14 cellular contexts compared by ENCODE assay signal in the genomic region with DNA sequence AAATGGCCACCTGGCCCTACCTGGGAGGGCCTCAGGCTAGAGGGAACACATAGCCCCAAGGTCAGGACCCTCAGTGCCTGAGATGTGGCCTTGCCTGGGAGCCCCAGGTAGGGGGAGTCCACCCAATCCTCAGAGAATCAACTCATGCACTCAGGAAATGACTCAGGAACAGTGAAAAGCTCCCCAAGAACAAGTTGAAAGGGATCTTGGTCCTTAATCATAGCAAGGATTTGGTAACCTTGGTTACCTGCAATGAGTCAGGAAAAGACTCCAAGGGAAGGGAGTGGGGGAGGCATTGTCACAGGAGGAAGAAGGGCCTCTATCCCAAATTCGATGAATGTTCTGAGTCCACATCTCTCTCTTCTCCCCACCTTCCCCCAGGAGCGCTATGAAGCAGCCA. TPM values are rescaled to one million over a fixed set of nuclear protein-coding genes. Genes with fewer than 3 reads are reported as not detected.
DNase-seq lines count a peak whose midpoint lies in the region; TF ChIP-seq lines count a peak whose summit lies in the region.
"Had no signal": no experiment of that assay in that cellular context is flagged by ENCODE, and none has a peak within 500 bp of the region (broad histone marks: within the 10 kb centered on the region; RNA-seq: fewer than 3 reads in every experiment).

No MANE protein-coding gene starts in this region.

- no peak overlapping the region for H2AFZ ChIP-seq in osteoblast (ENCODE audit: low read length)

- H3K4me2 ChIP-seq in osteoblast (ENCODE audit: insufficient read depth, low read length), result peak overlapping the region; percentile 33

- H3K36me3 Mint-ChIP-seq in CD14-positive monocyte, result peaks cover 71 to 86% of the 10 kb centered on the region in 2 donors

- no peak for TF ChIP-seq CTCF in CD14-positive monocyte (IDR thresholded peaks at IDR 0.05)
- no peak for TF ChIP-seq CTCF in osteoblast (IDR thresholded peaks at IDR 0.05; ENCODE audit: extremely low read depth, low read depth, low read length)

- H3K9me3 ChIP-seq in osteoblast (ENCODE audit: low read depth, low read length), result no peaks in the 10 kb centered on the region
- H3K9me3 ChIP-seq: uterus had no signal

- H3K27ac ChIP-seq in cingulate gyrus (ENCODE audit: low read depth, low read length) (peak overlapping the region; percentile 42), osteoblast (ENCODE audit: low read depth, low read length) (peak overlapping the region; percentile 91)
- H3K27ac ChIP-seq: uterus had no signal

- no peaks in the 10 kb centered on the region for H3K9me3 Mint-ChIP-seq in CD14-positive monocyte
- H3K9me3 Mint-ChIP-seq: natural killer cell treated with Interleukin-12 subunit alpha and Interleukin-12 subunit beta and Interleukin-15 and Interleukin-18, amount 100 ng/mL, for 72 hours had no signal

- no peak for DNase-seq in CD14-positive monocyte (ENCODE audit: low spot score)
- DNase-seq in LHCN-M2 (ENCODE audit: low read depth), result peak; percentile 81
- DNase-seq in osteoblast (ENCODE audit: insufficient read length, low spot score, missing footprints), result peak; percentile 98
- no peak for DNase-seq in Ammon's horn (ENCODE audit: low spot score)
- no peak for DNase-seq in SK-N-DZ (ENCODE audit: low spot score)
- DNase-seq in NCI-H128 (lab: John Stamatoyannopoulos, UW; ENCODE audit: unreplicated experiment), result no peak
- DNase-seq in stimulated activated CD4-positive, alpha-beta T cell treated with anti-CD3 and anti-CD28 coated beads, Interleukin-12 subunit alpha, Interleukin-12 subunit beta, amount 100 ng/mL, for 4 hours, result no peak
- DNase-seq: activated CD8-positive, alpha-beta T cell treated with anti-CD3 and anti-CD28 coated beads, Interleukin-2, amount 10 ng/mL, durations not matched to agents 7 days and 5 days; DMS79 treated with DMSO at 0.1 percent for 48 hours; NCI-H1930; SHP77 treated with DMSO at 0.1 percent for 48 hours; uterus had no signal

- H4K20me1 ChIP-seq in osteoblast (ENCODE audit: insufficient read depth, low read length), result peaks cover 64% of the 10 kb centered on the region

- peak overlapping the region in 4 of 7 donors; percentile 32 to 69 (median 52) for H3K27ac Mint-ChIP-seq in CD14-positive monocyte

- no peak overlapping the region for H3K4me3 ChIP-seq in osteoblast (ENCODE audit: insufficient read depth, low read length)
- H3K4me3 ChIP-seq: uterus had no signal

- H3K4me3 Mint-ChIP-seq in CD14-positive monocyte, result no peak overlapping the region
- H3K4me3 Mint-ChIP-seq: activated CD8-positive, alpha-beta T cell treated with anti-CD3 and anti-CD28 coated beads, Interleukin-2, amount 10 ng/mL, durations not matched to agents 7 days and 5 days; natural killer cell treated with Interleukin-12 subunit alpha and Interleukin-12 subunit beta and Interleukin-15 and Interleukin-18, amount 100 ng/mL, for 72 hours had no signal

- H3K4me1 ChIP-seq in osteoblast (ENCODE audit: insufficient read depth, low read length), result peaks cover 13% of the 10 kb centered on the region

- peaks cover 6% of the 10 kb centered on the region for H3K4me1 Mint-ChIP-seq in CD14-positive monocyte

- intact Hi-C loops in CD14-positive monocyte (cut with micrococcal nuclease), result no loop called here

- H3K27me3 ChIP-seq in osteoblast (ENCODE audit: insufficient read depth, low read length), result no peaks in the 10 kb centered on the region
- H3K27me3 ChIP-seq: uterus had no signal

- peaks cover 0 to 5% (median 3%) of the 10 kb centered on the region in 3 donors for H3K27me3 Mint-ChIP-seq in CD14-positive monocyte (ENCODE audit: low read depth in 3 of 3)
- H3K27me3 Mint-ChIP-seq: natural killer cell treated with Interleukin-12 subunit alpha and Interleukin-12 subunit beta and Interleukin-15 and Interleukin-18, amount 100 ng/mL, for 72 hours had no signal

- peaks cover 90% of the 10 kb centered on the region for H3K79me2 ChIP-seq in osteoblast (ENCODE audit: insufficient read depth, low read length)

- H3K36me3 ChIP-seq in osteoblast (ENCODE audit: insufficient read depth, low read length), result peaks cover 66% of the 10 kb centered on the region
- H3K36me3 ChIP-seq: uterus had no signal

RNA-seq across cellular contexts. Expression of a gene that starts 17.0 kb away (rescaled TPM):
- 10 to 100 TPM; 12.3 to 13.6 TPM for polyA plus RNA-seq in CD14-positive monocyte
- total RNA-seq in LHCN-M2 (2014; rRNA removed), result 252 and 271 TPM in 2 replicates
- 146 TPM for polyA plus RNA-seq in LHCN-M2 (2012)
- total RNA-seq in osteoblast, result 106 and 132 TPM in 2 replicates
- polyA plus RNA-seq in SK-N-DZ (2014; cell fraction: cytosol; rRNA removed), result 68.3 and 73.9 TPM in 2 replicates
- 67.3 and 84.8 TPM in 2 replicates for polyA plus RNA-seq in SK-N-DZ (2014; cell fraction: nucleus; rRNA removed)

RNA-seq across cellular contexts. Expression of a gene that starts 23.7 kb away (rescaled TPM):
- polyA plus RNA-seq in CD14-positive monocyte, result 100 to 1,000 TPM; 125 to 136 TPM
- total RNA-seq in LHCN-M2 (2014; rRNA removed), result 129 and 134 TPM in 2 replicates
- 125 TPM for polyA plus RNA-seq in LHCN-M2 (2012)
- total RNA-seq in osteoblast, result 93.4 and 111 TPM in 2 replicates
- polyA plus RNA-seq in SK-N-DZ (2014; cell fraction: cytosol; rRNA removed), result 83.0 and 86.0 TPM in 2 replicates
- polyA plus RNA-seq in SK-N-DZ (2014; cell fraction: nucleus; rRNA removed), result 36.5 and 37.1 TPM in 2 replicates

RNA-seq across cellular contexts. Expression of a gene that starts 48.0 kb away (rescaled TPM):
- 1 to 10 TPM in 1 of 2 donors, under 1 TPM in 1; 0.90 to 1.6 TPM for polyA plus RNA-seq in CD14-positive monocyte
- total RNA-seq in LHCN-M2 (2014; rRNA removed) (0.11 and 0.26 TPM in 2 replicates), osteoblast (12.7 and 15.2 TPM in 2 replicates)
- 0.79 TPM for polyA plus RNA-seq in LHCN-M2 (2012)
- 0.23 and 0.29 TPM in 2 replicates for polyA plus RNA-seq in SK-N-DZ (2014; cell fraction: cytosol; rRNA removed)
- polyA plus RNA-seq in SK-N-DZ (2014; cell fraction: nucleus; rRNA removed), result 0.65 and 1.1 TPM in 2 replicates

RNA-seq across cellular contexts. Expression of a gene that starts 51.3 kb away (rescaled TPM):
- polyA plus RNA-seq in CD14-positive monocyte, result 10 to 100 TPM; 35.7 to 63.4 TPM
- total RNA-seq in LHCN-M2 (2014; rRNA removed) (71.0 and 87.7 TPM in 2 replicates), osteoblast (127 and 137 TPM in 2 replicates)
- polyA plus RNA-seq in LHCN-M2 (2012), result 41.5 TPM
- polyA plus RNA-seq in SK-N-DZ (2014; cell fraction: cytosol; rRNA removed), result 48.3 and 49.2 TPM in 2 replicates
- polyA plus RNA-seq in SK-N-DZ (2014; cell fraction: nucleus; rRNA removed), result 29.2 and 33.2 TPM in 2 replicates

Comparison
In these comparisons a context has a peak if more than half of its experiments do, and no peak if none do; other contexts are left out.
1. DNase-seq: peak in LHCN-M2 (single experiment) and osteoblast (single experiment); none in CD14-positive monocyte (single experiment), Ammon's horn (single experiment), SK-N-DZ (single experiment), NCI-H128 (single experiment) and stimulated activated CD4-positive, alpha-beta T cell treated with anti-CD3 and anti-CD28 coated beads, Interleukin-12 subunit alpha, Interleukin-12 subunit beta, amount 100 ng/mL, for 4 hours (single experiment).
2. RNA of a gene that starts 48.0 kb away (total RNA-seq): 12.7 to 15.2 TPM in osteoblast; 0.11 to 0.26 TPM in LHCN-M2; every median in the first group is over 10 times any median in the second.